33 cellular contexts compared by ENCODE assay signal in genomic region chr14:76373456-76373855, GRCh38. TPM values are rescaled to one million over a fixed set of nuclear protein-coding genes. Genes with fewer than 3 reads are reported as not detected.
"Had no signal": no experiment of that assay in that cellular context is flagged by ENCODE, and none has a peak within 500 bp of the region (broad histone marks: within the 10 kb centered on the region; RNA-seq: fewer than 3 reads in every experiment).

No MANE protein-coding gene starts in this region.

- H3K36me3 ChIP-seq: brain microvascular endothelial cell, ovary, prostate gland, sigmoid colon, uterus had no signal

- DNase-seq: activated CD4-positive, alpha-beta T cell treated with anti-CD3 and anti-CD28 coated beads for 48 hours; activated CD4-positive, alpha-beta T cell treated with anti-CD3 and anti-CD28 coated beads, Interleukin-2, amount 50 U/mL, for 48 hours; activated CD8-positive, alpha-beta memory T cell treated with anti-CD3 and anti-CD28 coated beads for 24 hours; activated gamma-delta T cell treated with Interleukin-2 at 50 U/mL for 16 hours; activated naive CD4-positive, alpha-beta T cell treated with anti-CD3 and anti-CD28 coated beads, Interleukin-2, amount 50 U/mL, for 16 hours; amniotic stem cell; brain microvascular endothelial cell; central memory CD4-positive, alpha-beta T cell; head of caudate nucleus; hippocampal formation; left colon; mammary epithelial cell; naive thymus-derived CD4-positive, alpha-beta T cell; ovary; retina; sigmoid colon; small intestine; stimulated activated CD4-positive, alpha-beta T cell treated with anti-CD3 and anti-CD28 coated beads, Interleukin-4, amount 100 ng/mL, for 24 hours; stimulated activated naive CD8-positive, alpha-beta T cell treated with anti-CD3 and anti-CD28 coated beads, Interleukin-15, amount 100 ng/mL, for 72 hours; substantia nigra; T-helper 9 cell; uterus had no signal

- H3K27me3 ChIP-seq: ovary had no signal

- H3K9me3 Mint-ChIP-seq: activated T-helper 17 cell treated with anti-CD3 and anti-CD28 coated beads, Interleukin-2, amount 50 U/mL, for 72 hours; dendritic cell treated with granulocyte-macrophage colony-stimulating factor and Interleukin-4, amounts not matched to agents 40 ng/mL and 50 ng/mL, for 4 days; mesothelial cell of epicardium; stimulated activated effector memory CD8-positive, alpha-beta T cell treated with anti-CD3 and anti-CD28 coated beads, Interleukin-12 subunit alpha, Interleukin-12 subunit beta, amount 100 ng/mL, for 72 hours; stimulated activated naive CD8-positive, alpha-beta T cell treated with anti-CD3 and anti-CD28 coated beads, Interleukin-15, amount 100 ng/mL, for 72 hours; T-helper 1 cell treated with Interleukin-12 subunit alpha and Interleukin-12 subunit beta and Interleukin-4 antibody, amounts not matched to agents 30 μg/mL and 1 μg/mL, for 36 hours; type B pancreatic cell had no signal

- H3K27ac Mint-ChIP-seq: activated T-helper 17 cell treated with anti-CD3 and anti-CD28 coated beads, Interleukin-2, amount 50 U/mL, for 72 hours; dendritic cell treated with granulocyte-macrophage colony-stimulating factor and Interleukin-4, amounts not matched to agents 40 ng/mL and 50 ng/mL, for 4 days; mesothelial cell of epicardium; naive thymus-derived CD4-positive, alpha-beta T cell; stimulated activated effector memory CD8-positive, alpha-beta T cell treated with anti-CD3 and anti-CD28 coated beads, Interleukin-12 subunit alpha, Interleukin-12 subunit beta, amount 100 ng/mL, for 72 hours; stimulated activated naive CD8-positive, alpha-beta T cell treated with anti-CD3 and anti-CD28 coated beads, Interleukin-15, amount 100 ng/mL, for 72 hours; T-helper 1 cell treated with Interleukin-12 subunit alpha and Interleukin-12 subunit beta and Interleukin-4 antibody, amounts not matched to agents 30 μg/mL and 1 μg/mL, for 36 hours; type B pancreatic cell had no signal

- FAIRE-seq: astrocyte, keratinocyte, small intestine, TTC549 had no signal

- H3K4me3 Mint-ChIP-seq: activated T-helper 17 cell treated with anti-CD3 and anti-CD28 coated beads, Interleukin-2, amount 50 U/mL, for 72 hours; dendritic cell treated with granulocyte-macrophage colony-stimulating factor and Interleukin-4, amounts not matched to agents 40 ng/mL and 50 ng/mL, for 4 days; mesothelial cell of epicardium; naive thymus-derived CD4-positive, alpha-beta T cell; stimulated activated effector memory CD8-positive, alpha-beta T cell treated with anti-CD3 and anti-CD28 coated beads, Interleukin-12 subunit alpha, Interleukin-12 subunit beta, amount 100 ng/mL, for 72 hours; stimulated activated naive CD8-positive, alpha-beta T cell treated with anti-CD3 and anti-CD28 coated beads, Interleukin-15, amount 100 ng/mL, for 72 hours; T-helper 1 cell treated with Interleukin-12 subunit alpha and Interleukin-12 subunit beta and Interleukin-4 antibody, amounts not matched to agents 30 μg/mL and 1 μg/mL, for 36 hours had no signal

- H3K4me3 ChIP-seq: ovary, prostate gland, sigmoid colon, uterus had no signal

- H3K36me3 Mint-ChIP-seq: mesothelial cell of epicardium; naive thymus-derived CD4-positive, alpha-beta T cell; stimulated activated effector memory CD8-positive, alpha-beta T cell treated with anti-CD3 and anti-CD28 coated beads, Interleukin-12 subunit alpha, Interleukin-12 subunit beta, amount 100 ng/mL, for 72 hours; type B pancreatic cell had no signal

- H3K9me3 ChIP-seq: ovary, prostate gland, sigmoid colon, uterus had no signal

- H3K27ac ChIP-seq: brain microvascular endothelial cell, ovary, prostate gland, sigmoid colon, uterus, VCaP had no signal

RNA-seq across cellular contexts. Expression of gene ESRRB, which starts 2.5 kb away (rescaled TPM):
- total RNA-seq: astrocyte, uterus had no signal
- polyA plus RNA-seq: ovary had no signal
